In the genomic region with DNA sequence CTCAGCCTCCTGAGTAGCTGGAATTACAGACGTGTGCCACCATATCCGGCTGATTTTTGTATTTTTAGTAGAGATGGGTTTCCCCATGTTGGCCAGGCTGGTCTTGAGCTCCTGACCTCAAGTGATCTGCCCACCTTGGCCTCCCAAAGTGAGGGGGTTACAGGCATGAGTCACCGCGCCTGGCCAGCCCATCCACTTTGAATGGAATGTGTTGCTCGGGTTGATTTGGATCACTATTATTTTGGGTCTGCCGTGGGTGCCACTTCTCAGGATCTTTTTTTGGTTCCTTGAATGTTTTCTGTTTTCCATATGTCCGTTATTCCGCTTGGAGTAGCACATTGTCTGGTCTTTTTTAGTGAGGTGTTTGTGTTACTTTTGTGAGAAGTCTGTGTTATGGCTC, we compare ENCODE assay signal across 17 cellular contexts. TPM values are rescaled to one million over a fixed set of nuclear protein-coding genes. Genes with fewer than 3 reads are reported as not detected.
DNase-seq lines count a peak whose midpoint lies in the region; ATAC-seq and TF ChIP-seq lines count a peak whose summit lies in the region.
"Had no signal": no experiment of that assay in that cellular context is flagged by ENCODE, and none has a peak within 500 bp of the region (broad histone marks: within the 10 kb centered on the region; RNA-seq: fewer than 3 reads in every experiment).

No MANE protein-coding gene starts in this region.

- H3K36me3 ChIP-seq in heart left ventricle (peaks cover 0 to 63% (median 39%) of the 10 kb centered on the region in 9 donors), SJSA1 (peaks cover 91% of the 10 kb centered on the region), psoas muscle (ENCODE audit: insufficient read depth in 1 of 2, low read depth in 1 of 2) (peaks cover 0 to 51% of the 10 kb centered on the region in 2 donors)

- peak; percentile 54 for DNase-seq in Right ventricle myocardium inferior (ENCODE audit: missing footprints)
- no peak for DNase-seq in heart left ventricle
- peak; percentile 79 to 85 for DNase-seq in SJSA1 (ENCODE audit: low read depth in 1 of 2, low spot score in 2 of 2)
- DNase-seq in psoas muscle: peak in 1 of 2 donors; percentile 36
- DNase-seq in NCI-H146 treated with DMSO at 0.1 percent for 48 hours (lab: John Stamatoyannopoulos, UW; ENCODE audit: unreplicated experiment): no peak
- DNase-seq in activated naive CD8-positive, alpha-beta T cell treated with anti-CD3 and anti-CD28 coated beads for 36 hours: no peak
- DNase-seq: Calu3; CD8-positive, alpha-beta T cell; DMS79 treated with DMSO at 0.1 percent for 48 hours; GF-D8; HCEC 1CT had no signal

- H3K4me3 ChIP-seq in heart left ventricle (no peak overlapping the region), SJSA1 (no peak overlapping the region), psoas muscle (no peak overlapping the region)
- H3K4me3 ChIP-seq: BLaER1, GM23338 had no signal

- H3K27ac Mint-ChIP-seq in activated naive CD8-positive, alpha-beta T cell treated with anti-CD3 and anti-CD28 coated beads for 36 hours: no peak overlapping the region
- H3K27ac Mint-ChIP-seq: CD8-positive, alpha-beta T cell; GM23338 had no signal

- ATAC-seq in Right ventricle myocardium inferior (no peak), heart left ventricle (no peak), psoas muscle (peak in 1 of 4 donors; percentile 41), HG03432 (IDR thresholded peaks at IDR 0.05; ENCODE audit: unreplicated experiment) (no peak), HG02938 (IDR thresholded peaks at IDR 0.05; ENCODE audit: unreplicated experiment) (no peak)
- ATAC-seq: CD8-positive, alpha-beta T cell; GM23338 had no signal

- no peaks in the 10 kb centered on the region for H3K9me3 ChIP-seq in heart left ventricle
- no peaks in the 10 kb centered on the region for H3K9me3 ChIP-seq in SJSA1 (replicated peaks)
- no peaks in the 10 kb centered on the region for H3K9me3 ChIP-seq in psoas muscle

- intact Hi-C loops in Right ventricle myocardium inferior (cut with DNase I): no loop called here
- intact Hi-C loops in heart left ventricle (cut with DNase I): loop anchor here in 1 of 10 donors (10.0 kb wide), 1 partner anchor 64 kb away; no protein-coding TSS in a partner anchor
- intact Hi-C loops in psoas muscle (cut with DNase I): no loop called here

- H3K4me3 Mint-ChIP-seq in activated naive CD8-positive, alpha-beta T cell treated with anti-CD3 and anti-CD28 coated beads for 36 hours: no peak overlapping the region
- H3K4me3 Mint-ChIP-seq: CD14-positive monocyte; CD8-positive, alpha-beta T cell; GM23338 had no signal

- H3K4me1 ChIP-seq in heart left ventricle (no peaks in the 10 kb centered on the region), SJSA1 (replicated peaks) (peaks cover 54% of the 10 kb centered on the region), psoas muscle (peaks cover 3% of the 10 kb centered on the region)
- H3K4me1 ChIP-seq: BLaER1 had no signal

- TF ChIP-seq CTCF in heart left ventricle (IDR thresholded peaks at IDR 0.05) (no peak), psoas muscle (IDR thresholded peaks at IDR 0.05) (no peak)

- H3K27ac ChIP-seq in heart left ventricle (no peak overlapping the region), SJSA1 (peak overlapping the region; percentile 78), psoas muscle (peak overlapping the region; percentile 38)
- H3K27ac ChIP-seq: 22Rv1, BLaER1 had no signal

- WGBS in heart left ventricle, 4 donors: 83 to 93% (median 89%) methylated on average over 8 of the region's 8 CpGs
- WGBS in psoas muscle, 3 donors: 68 to 83% (median 71%) methylated on average over 8 of the region's 8 CpGs

- peaks cover 45% of the 10 kb centered on the region for H3K36me3 Mint-ChIP-seq in activated naive CD8-positive, alpha-beta T cell treated with anti-CD3 and anti-CD28 coated beads for 36 hours

- H3K27me3 Mint-ChIP-seq in activated naive CD8-positive, alpha-beta T cell treated with anti-CD3 and anti-CD28 coated beads for 36 hours: no peaks in the 10 kb centered on the region

- no peaks in the 10 kb centered on the region for H3K27me3 ChIP-seq in heart left ventricle
- no peaks in the 10 kb centered on the region for H3K27me3 ChIP-seq in SJSA1 (replicated peaks)
- no peaks in the 10 kb centered on the region for H3K27me3 ChIP-seq in psoas muscle (ENCODE audit: insufficient read depth in 3 of 3, low read length in 2 of 3)
- H3K27me3 ChIP-seq: BLaER1 had no signal

- no peaks in the 10 kb centered on the region for H3K9me3 Mint-ChIP-seq in activated naive CD8-positive, alpha-beta T cell treated with anti-CD3 and anti-CD28 coated beads for 36 hours
- H3K9me3 Mint-ChIP-seq: CD14-positive monocyte; CD8-positive, alpha-beta T cell; GM23338 had no signal

- no peak for TF ChIP-seq POLR2A in heart left ventricle (IDR thresholded peaks at IDR 0.05)

- H3K4me1 Mint-ChIP-seq in activated naive CD8-positive, alpha-beta T cell treated with anti-CD3 and anti-CD28 coated beads for 36 hours: peaks cover 4% of the 10 kb centered on the region
- H3K4me1 Mint-ChIP-seq: CD14-positive monocyte, GM23338 had no signal

RNA-seq across cellular contexts. Expression of a gene that starts 17.0 kb away (rescaled TPM):
- total RNA-seq in Right ventricle myocardium inferior: 27.3 TPM
- 10 to 100 TPM; 23.0 to 73.0 (median 36.7) TPM for total RNA-seq in heart left ventricle
- 10 to 100 TPM; 17.0 to 40.7 TPM for polyA plus RNA-seq in heart left ventricle
- 48.0 and 57.3 TPM in 2 replicates for total RNA-seq in SJSA1 (2014; rRNA removed; shearing (Covaris generic))
- total RNA-seq in psoas muscle: 100 to 1,000 TPM in 3 of 4 donors, 10 to 100 TPM in 1; 99.4 to 642 (median 295) TPM
- polyA plus RNA-seq in psoas muscle: 100 to 1,000 TPM; 118 to 294 (median 248) TPM
- total RNA-seq in activated naive CD8-positive, alpha-beta T cell treated with anti-CD3 and anti-CD28 coated beads for 36 hours: 10 to 100 TPM; 49.4 to 53.4 TPM

RNA-seq across cellular contexts. Expression of a gene that starts 17.3 kb away (rescaled TPM):
- total RNA-seq in Right ventricle myocardium inferior: 1.2 TPM
- 1 to 10 TPM in 6 of 9 donors, under 1 TPM in 3; 0.72 to 4.0 (median 1.3) TPM for total RNA-seq in heart left ventricle
- 1 to 10 TPM in 1 of 2 donors, under 1 TPM in 1; 0.64 to 1.8 TPM for polyA plus RNA-seq in heart left ventricle
- 20.3 and 20.9 TPM in 2 replicates for total RNA-seq in SJSA1 (2014; rRNA removed; shearing (Covaris generic))
- 1 to 10 TPM in 3 of 4 donors, under 1 TPM in 1; 0.49 to 3.0 (median 1.1) TPM for total RNA-seq in psoas muscle
- polyA plus RNA-seq in psoas muscle: 1 to 10 TPM in 1 of 3 donors, under 1 TPM in 2; 0.38 to 2.3 (median 0.47) TPM
- 10 to 100 TPM; 16.5 to 17.0 TPM for total RNA-seq in activated naive CD8-positive, alpha-beta T cell treated with anti-CD3 and anti-CD28 coated beads for 36 hours

RNA-seq across cellular contexts. Expression of a gene that starts 54.9 kb away (rescaled TPM):
- 18.6 TPM for total RNA-seq in Right ventricle myocardium inferior
- 10 to 100 TPM; 11.4 to 28.1 (median 16.0) TPM for total RNA-seq in heart left ventricle
- 10 to 100 TPM; 14.7 to 16.5 TPM for polyA plus RNA-seq in heart left ventricle
- total RNA-seq in SJSA1 (2014; rRNA removed; shearing (Covaris generic)): 2.7 and 18.4 TPM in 2 replicates
- 10 to 100 TPM in 1 of 4 donors, 1 to 10 TPM in 3; 4.7 to 11.0 (median 7.1) TPM for total RNA-seq in psoas muscle
- 10 to 100 TPM; 12.2 to 18.2 (median 14.8) TPM for polyA plus RNA-seq in psoas muscle
- 10 to 100 TPM; 12.1 to 14.3 TPM for total RNA-seq in activated naive CD8-positive, alpha-beta T cell treated with anti-CD3 and anti-CD28 coated beads for 36 hours

RNA-seq across cellular contexts. Expression of a gene that starts 55.6 kb away (rescaled TPM):
- total RNA-seq in Right ventricle myocardium inferior (56.9 TPM), heart left ventricle (10 to 100 TPM; 47.3 to 69.8 (median 56.8) TPM), psoas muscle (100 to 1,000 TPM in 1 of 4 donors, 10 to 100 TPM in 3; 70.4 to 102 (median 89.7) TPM)
- polyA plus RNA-seq in heart left ventricle (10 to 100 TPM; 24.5 to 50.9 TPM), psoas muscle (100 to 1,000 TPM in 1 of 3 donors, 10 to 100 TPM in 2; 44.0 to 104 (median 49.6) TPM)
- 80.9 and 88.7 TPM in 2 replicates for total RNA-seq in SJSA1 (2014; rRNA removed; shearing (Covaris generic))
- total RNA-seq in activated naive CD8-positive, alpha-beta T cell treated with anti-CD3 and anti-CD28 coated beads for 36 hours: 100 to 1,000 TPM; 112 to 117 TPM

Comparison
In these comparisons a context has a peak if more than half of its experiments do, and no peak if none do; other contexts are left out.
1. DNase-seq: peak in Right ventricle myocardium inferior (single experiment) and SJSA1 (2 of 2); none in heart left ventricle (0 of 5), NCI-H146 treated with DMSO at 0.1 percent for 48 hours (single experiment) and activated naive CD8-positive, alpha-beta T cell treated with anti-CD3 and anti-CD28 coated beads for 36 hours (single experiment).
2. H3K27ac ChIP-seq: peak in SJSA1 (single experiment) and psoas muscle (single experiment); none in heart left ventricle (0 of 12).